Comparison of ENCODE assay signal across 13 cellular contexts in genomic region chr7:142689439-142690168, GRCh38. TPM values are rescaled to one million over a fixed set of nuclear protein-coding genes. Genes with fewer than 3 reads are reported as not detected.
DNase-seq lines count a peak whose midpoint lies in the region; FAIRE-seq and TF ChIP-seq lines count a peak whose summit lies in the region.
"Had no signal": no experiment of that assay in that cellular context is flagged by ENCODE, and none has a peak within 500 bp of the region (broad histone marks: within the 10 kb centered on the region; RNA-seq: fewer than 3 reads in every experiment).

No MANE protein-coding gene starts in this region.

- no peak overlapping the region for H3K27ac Mint-ChIP-seq in activated T-helper 1 cell treated with anti-CD3 and anti-CD28 coated beads, Interleukin-12 subunit alpha, Interleukin-12 subunit beta, Interleukin-2, Interleukin-4 antibody, amounts not matched to agents 30 ng/mL and 10 ng/mL and 1 ng/mL, durations not matched to agents 14 hours and 24 hours and 36 hours

- no peak for FAIRE-seq in endothelial cell of umbilical vein (lab: Jason Lieb, UNC)
- FAIRE-seq: keratinocyte had no signal

- no peak overlapping the region for H3K4me2 ChIP-seq in OCI-LY7 (ENCODE audit: low read length)
- H3K4me2 ChIP-seq in endothelial cell of umbilical vein (ENCODE audit: insufficient read depth, low read length), result no peak overlapping the region

- TF ChIP-seq CTCF in HFF-Myc (IDR thresholded peaks at IDR 0.05; ENCODE audit: low read depth, low read length, missing control alignments) (peak; percentile 18), OCI-LY7 (conservative IDR thresholded peaks at IDR 0.05; ENCODE audit: low read length) (peak; percentile 85), endothelial cell of umbilical vein (IDR thresholded peaks at IDR 0.05; ENCODE audit: extremely low read depth in 1 of 2, insufficient read depth in 1 of 2, low read depth in 1 of 2, low read length in 2 of 2) (no peak)

- DNase-seq in NCI-H1417 (lab: John Stamatoyannopoulos, UW) (peak in 2 of 3 experiments; percentile 4 to 47), NCI-H1417 treated with DMSO at 0.1 percent for 48 hours (lab: John Stamatoyannopoulos, UW) (no peak), HFF-Myc (ENCODE audit: extremely low read depth, low read depth) (no peak), OCI-LY7 (ENCODE audit: low spot score) (peak; percentile 50), endothelial cell of umbilical vein (ENCODE audit: low read depth, low spot score) (peak; percentile 23), UCSD-AML1 (lab: John Stamatoyannopoulos, UW; ENCODE audit: unreplicated experiment) (no peak)
- DNase-seq in activated T-helper 1 cell treated with anti-CD3 and anti-CD28 coated beads, Interleukin-12 subunit alpha, Interleukin-12 subunit beta, Interleukin-2, Interleukin-4 antibody, amounts not matched to agents 30 ng/mL and 10 ng/mL and 1 ng/mL, durations not matched to agents 14 hours and 24 hours and 36 hours (ENCODE audit: low spot score), result no peak
- no peak for DNase-seq in activated CD8-positive, alpha-beta memory T cell treated with anti-CD3 and anti-CD28 coated beads for 24 hours
- DNase-seq: 8988T had no signal

- BruUV-seq in OCI-LY7 (replicated peaks; lab: Mats Ljungman, UMichigan) (no TSS peak), endothelial cell of umbilical vein (replicated peaks; lab: Mats Ljungman, UMichigan) (no TSS peak)

- H3K27ac ChIP-seq in OCI-LY7 (ENCODE audit: low read depth, low read length, poor library complexity, severe bottlenecking) (no peak overlapping the region), endothelial cell of umbilical vein (ENCODE audit: insufficient read depth, low read depth, low read length) (no peak overlapping the region)
- H3K27ac ChIP-seq: thoracic aorta had no signal

- peaks cover 4% of the 10 kb centered on the region for H3K27me3 Mint-ChIP-seq in activated T-helper 1 cell treated with anti-CD3 and anti-CD28 coated beads, Interleukin-12 subunit alpha, Interleukin-12 subunit beta, Interleukin-2, Interleukin-4 antibody, amounts not matched to agents 30 ng/mL and 10 ng/mL and 1 ng/mL, durations not matched to agents 14 hours and 24 hours and 36 hours (ENCODE audit: insufficient read depth)

- no peak overlapping the region for H3K9ac ChIP-seq in endothelial cell of umbilical vein (replicated peaks; ENCODE audit: extremely low read depth, insufficient read depth, low read length)

- no peak overlapping the region for H3K4me3 Mint-ChIP-seq in activated T-helper 1 cell treated with anti-CD3 and anti-CD28 coated beads, Interleukin-12 subunit alpha, Interleukin-12 subunit beta, Interleukin-2, Interleukin-4 antibody, amounts not matched to agents 30 ng/mL and 10 ng/mL and 1 ng/mL, durations not matched to agents 14 hours and 24 hours and 36 hours

- peaks cover 22% of the 10 kb centered on the region for H3K4me1 Mint-ChIP-seq in activated T-helper 1 cell treated with anti-CD3 and anti-CD28 coated beads, Interleukin-12 subunit alpha, Interleukin-12 subunit beta, Interleukin-2, Interleukin-4 antibody, amounts not matched to agents 30 ng/mL and 10 ng/mL and 1 ng/mL, durations not matched to agents 14 hours and 24 hours and 36 hours (ENCODE audit: low read depth)

- POLR2A ChIA-PET in OCI-LY7 (lab: Charles Lee), result interaction anchor here (1.1 kb wide), 2 partner anchors 24 to 93 kb away, joined by 3 to 4 read pairs; no protein-coding TSS in a partner anchor
- POLR2A ChIA-PET in endothelial cell of umbilical vein (lab: Charles Lee), result no interaction called here

- H3K9me2 ChIP-seq in OCI-LY7 (ENCODE audit: insufficient read depth, low read length), result no peaks in the 10 kb centered on the region

- no peaks in the 10 kb centered on the region for H3K36me3 Mint-ChIP-seq in activated T-helper 1 cell treated with anti-CD3 and anti-CD28 coated beads, Interleukin-12 subunit alpha, Interleukin-12 subunit beta, Interleukin-2, Interleukin-4 antibody, amounts not matched to agents 30 ng/mL and 10 ng/mL and 1 ng/mL, durations not matched to agents 14 hours and 24 hours and 36 hours (ENCODE audit: low read depth)

- H3K4me3 ChIP-seq in HFF-Myc (replicated peaks; ENCODE audit: low read depth, low read length) (no peak overlapping the region), OCI-LY7 (ENCODE audit: low read depth, low read length, poor library complexity, severe bottlenecking) (no peak overlapping the region), endothelial cell of umbilical vein (replicated peaks in 1 of 3; ENCODE audit: insufficient read depth in 1 of 3, low read depth in 1 of 3, low read length in 3 of 3) (no peak overlapping the region)
- H3K4me3 ChIP-seq: thoracic aorta had no signal

- H2AFZ ChIP-seq in OCI-LY7 (ENCODE audit: low read length), result no peak overlapping the region
- H2AFZ ChIP-seq in endothelial cell of umbilical vein (ENCODE audit: low read depth, low read length), result no peak overlapping the region

- dilution Hi-C loops in endothelial cell of umbilical vein (cut with MboI; ENCODE audit: extremely low pct_ligation_motif_present, low sequenced_read_pairs), result no loop called here

- intact Hi-C loops in OCI-LY7 (cut with micrococcal nuclease; ENCODE audit: unreplicated experiment), result loop anchor here (1.0 to 5.0 kb wide), 3 partner anchors 57 to 119 kb away; no protein-coding TSS in a partner anchor
- intact Hi-C loops in endothelial cell of umbilical vein (cut with micrococcal nuclease), result loop anchor here (1.0 to 5.0 kb wide), 4 partner anchors 57 to 152 kb away; no protein-coding TSS in a partner anchor
- intact Hi-C loops in activated T-helper 1 cell treated with anti-CD3 and anti-CD28 coated beads, Interleukin-12 subunit alpha, Interleukin-12 subunit beta, Interleukin-2, Interleukin-4 antibody, amounts not matched to agents 30 ng/mL and 10 ng/mL and 1 ng/mL, durations not matched to agents 14 hours and 24 hours and 36 hours (cut with micrococcal nuclease), result no loop called here

- H4K20me1 ChIP-seq in OCI-LY7 (ENCODE audit: insufficient read depth, low read length) (no peaks in the 10 kb centered on the region), endothelial cell of umbilical vein (replicated peaks; ENCODE audit: control insufficient read depth, extremely low read depth, insufficient read depth, low read length) (no peaks in the 10 kb centered on the region)

- H3K36me3 ChIP-seq in OCI-LY7 (ENCODE audit: insufficient read depth, low read length) (no peaks in the 10 kb centered on the region), endothelial cell of umbilical vein (ENCODE audit: control insufficient read depth in 2 of 2, extremely low read depth in 1 of 2, insufficient read depth in 2 of 2, low read length in 2 of 2) (no peaks in the 10 kb centered on the region)
- H3K36me3 ChIP-seq: thoracic aorta had no signal

- no peak for TF ChIP-seq POLR2A in endothelial cell of umbilical vein (IDR thresholded peaks at IDR 0.05; ENCODE audit: low read depth, low read length)

- H3K79me2 ChIP-seq in OCI-LY7 (ENCODE audit: insufficient read depth, low read depth, low read length) (no peaks in the 10 kb centered on the region), endothelial cell of umbilical vein (ENCODE audit: control insufficient read depth, insufficient read depth, low read length) (no peaks in the 10 kb centered on the region)

- peaks cover 7% of the 10 kb centered on the region for H3K4me1 ChIP-seq in OCI-LY7 (ENCODE audit: insufficient read depth, low read length, poor library complexity, severe bottlenecking)
- no peaks in the 10 kb centered on the region for H3K4me1 ChIP-seq in endothelial cell of umbilical vein (ENCODE audit: control insufficient read depth, extremely low read depth, insufficient read depth, low read length)

- no peaks in the 10 kb centered on the region for H3K9me3 ChIP-seq in OCI-LY7 (ENCODE audit: low read length)
- H3K9me3 ChIP-seq in endothelial cell of umbilical vein (replicated peaks; ENCODE audit: control insufficient read depth, insufficient read depth, low read length), result no peaks in the 10 kb centered on the region
- H3K9me3 ChIP-seq: thoracic aorta had no signal

- no peaks in the 10 kb centered on the region for H3K9me1 ChIP-seq in endothelial cell of umbilical vein (replicated peaks; ENCODE audit: control insufficient read depth, extremely low read depth, insufficient read depth, low read length)

- peaks cover 6 to 13% of the 10 kb centered on the region in 2 experiments for H3K27me3 ChIP-seq in endothelial cell of umbilical vein (ENCODE audit: control insufficient read depth in 2 of 2, insufficient read depth in 2 of 2, low read length in 2 of 2)

- no peaks in the 10 kb centered on the region for H3K9me3 Mint-ChIP-seq in activated T-helper 1 cell treated with anti-CD3 and anti-CD28 coated beads, Interleukin-12 subunit alpha, Interleukin-12 subunit beta, Interleukin-2, Interleukin-4 antibody, amounts not matched to agents 30 ng/mL and 10 ng/mL and 1 ng/mL, durations not matched to agents 14 hours and 24 hours and 36 hours

- CTCF ChIA-PET in OCI-LY7 (lab: Charles Lee; ENCODE audit: unreplicated experiment), result interaction anchor here (1.4 kb wide), 1 partner anchor 94 kb away, joined by 6 read pairs; no protein-coding TSS in a partner anchor
- CTCF ChIA-PET in endothelial cell of umbilical vein (lab: Charles Lee), result interaction anchor here (1.0 to 7.9 kb wide), 5 partner anchors 19 to 155 kb away, joined by 5 to 93 read pairs (median 6); no protein-coding TSS in a partner anchor

TF ChIP-seq in endothelial cell of umbilical vein, 7 proteins besides CTCF, POLR2A, EP300 and RAD21 (continues in another document):
- TF ChIP-seq GATA2 (IDR thresholded peaks at IDR 0.05; ENCODE audit: insufficient read depth, insufficient read length, low read depth, low read length) (no peak), EZH2 (IDR thresholded peaks at IDR 0.05; ENCODE audit: borderline replicate concordance, low read depth, low read length, severe bottlenecking) (no peak), POLR2AphosphoS5 (IDR thresholded peaks at IDR 0.05; ENCODE audit: insufficient read depth, low read depth, low read length) (no peak), MYC (IDR thresholded peaks at IDR 0.05; ENCODE audit: low read depth, low read length) (no peak)

RNA-seq across cellular contexts. Expression of gene PRSS1, which starts 59.7 kb away (rescaled TPM):
- not detected in 2 replicates for total RNA-seq in OCI-LY7 (2014; rRNA removed; shearing (Covaris generic))
- total RNA-seq in OCI-LY7 (2022) (not detected in 2 replicates), endothelial cell of umbilical vein (not detected in 2 replicates)
- not detected in 2 replicates for polyA plus RNA-seq in endothelial cell of umbilical vein
- polyA plus RNA-seq in endothelial cell of umbilical vein (2011; cell fraction: cytosol; rRNA removed), result not detected in 2 replicates
- not detected in 2 replicates for polyA plus RNA-seq in endothelial cell of umbilical vein (2011; cell fraction: nucleus; rRNA removed)
- polyA plus RNA-seq in endothelial cell of umbilical vein (2012), result not detected in 2 replicates
- not detected in 2 replicates for polyA minus RNA-seq in endothelial cell of umbilical vein
- polyA minus RNA-seq in endothelial cell of umbilical vein (2011; cell fraction: cytosol; rRNA and poly(A)+ RNA removed), result not detected
- not detected in 2 replicates for polyA minus RNA-seq in endothelial cell of umbilical vein (2011; cell fraction: nucleus; rRNA and poly(A)+ RNA removed)
- total RNA-seq in activated T-helper 1 cell treated with anti-CD3 and anti-CD28 coated beads, Interleukin-12 subunit alpha, Interleukin-12 subunit beta, Interleukin-2, Interleukin-4 antibody, amounts not matched to agents 30 ng/mL and 10 ng/mL and 1 ng/mL, durations not matched to agents 14 hours and 24 hours and 36 hours, result not detected in 2 replicates
- total RNA-seq: cardiac septum, myocyte had no signal
- polyA plus RNA-seq: keratinocyte had no signal

Comparison
In these comparisons a context has a peak if more than half of its experiments do, and no peak if none do; other contexts are left out.
1. DNase-seq: peak in NCI-H1417 (2 of 3), OCI-LY7 (single experiment) and endothelial cell of umbilical vein (single experiment); none in NCI-H1417 treated with DMSO at 0.1 percent for 48 hours (single experiment), HFF-Myc (single experiment), UCSD-AML1 (single experiment), activated T-helper 1 cell treated with anti-CD3 and anti-CD28 coated beads, Interleukin-12 subunit alpha, Interleukin-12 subunit beta, Interleukin-2, Interleukin-4 antibody, amounts not matched to agents 30 ng/mL and 10 ng/mL and 1 ng/mL, durations not matched to agents 14 hours and 24 hours and 36 hours (single experiment) and activated CD8-positive, alpha-beta memory T cell treated with anti-CD3 and anti-CD28 coated beads for 24 hours (single experiment).
2. CTCF ChIP-seq: peak in HFF-Myc (single experiment) and OCI-LY7 (single experiment); none in endothelial cell of umbilical vein (0 of 2).